9 cellular contexts compared by ENCODE assay signal in the genomic region with DNA sequence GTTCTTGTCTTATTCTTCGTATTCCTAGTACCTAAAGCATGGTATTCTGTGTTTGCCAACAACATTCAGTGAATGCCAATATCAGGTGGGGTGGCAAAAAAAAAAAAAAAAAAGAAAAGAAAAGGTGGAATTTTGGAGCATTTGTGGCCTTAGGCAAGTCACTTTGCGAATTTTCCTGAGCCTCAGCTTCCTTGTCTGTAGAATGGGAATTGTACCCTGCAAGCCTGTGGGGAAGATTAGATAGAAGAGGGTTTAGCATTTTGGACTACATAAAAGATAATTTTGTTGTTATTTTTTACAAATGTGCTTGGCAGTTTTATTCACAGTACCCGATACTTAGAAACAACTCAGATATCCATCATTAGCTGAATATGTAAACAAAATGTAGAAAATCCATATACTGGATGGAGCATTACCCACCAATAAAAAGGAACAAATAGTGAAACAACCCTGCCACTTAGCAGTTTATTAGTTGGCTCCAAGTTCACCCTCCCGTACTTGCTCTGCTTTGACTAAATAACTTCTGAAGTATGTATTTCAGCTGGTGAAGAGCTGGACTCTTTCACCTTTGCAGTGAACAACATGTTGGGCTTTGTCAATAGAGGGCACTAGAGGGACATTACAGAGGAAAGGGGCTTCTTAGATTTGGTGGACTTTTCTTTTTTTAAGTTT. TPM values are rescaled to one million over a fixed set of nuclear protein-coding genes. Genes with fewer than 3 reads are reported as not detected.
DNase-seq lines count a peak whose midpoint lies in the region; ATAC-seq, FAIRE-seq and TF ChIP-seq lines count a peak whose summit lies in the region.
"Had no signal": no experiment of that assay in that cellular context is flagged by ENCODE, and none has a peak within 500 bp of the region (broad histone marks: within the 10 kb centered on the region; RNA-seq: fewer than 3 reads in every experiment).

No MANE protein-coding gene starts in this region.

- peaks cover 2% of the 10 kb centered on the region for H3K27me3 Mint-ChIP-seq in endothelial cell (ENCODE audit: unreplicated experiment)
- H3K27me3 Mint-ChIP-seq in natural killer cell treated with Interleukin-12 subunit alpha and Interleukin-12 subunit beta and Interleukin-15 and Interleukin-18, amount 100 ng/mL, for 72 hours: no peaks in the 10 kb centered on the region

- H3K4me3 Mint-ChIP-seq in endothelial cell (ENCODE audit: unreplicated experiment): no peak overlapping the region
- no peak overlapping the region for H3K4me3 Mint-ChIP-seq in natural killer cell treated with Interleukin-12 subunit alpha and Interleukin-12 subunit beta and Interleukin-15 and Interleukin-18, amount 100 ng/mL, for 72 hours

- no peak overlapping the region for H3K27ac Mint-ChIP-seq in endothelial cell (ENCODE audit: unreplicated experiment)
- peak overlapping the region; percentile 43 to 67 for H3K27ac Mint-ChIP-seq in natural killer cell treated with Interleukin-12 subunit alpha and Interleukin-12 subunit beta and Interleukin-15 and Interleukin-18, amount 100 ng/mL, for 72 hours

- H3K9me3 Mint-ChIP-seq in endothelial cell (ENCODE audit: unreplicated experiment): no peaks in the 10 kb centered on the region
- no peaks in the 10 kb centered on the region for H3K9me3 Mint-ChIP-seq in natural killer cell treated with Interleukin-12 subunit alpha and Interleukin-12 subunit beta and Interleukin-15 and Interleukin-18, amount 100 ng/mL, for 72 hours

- no peaks in the 10 kb centered on the region for H3K9me3 ChIP-seq in BE2C

- no peaks in the 10 kb centered on the region for H3K27me3 ChIP-seq in BE2C

- ATAC-seq in natural killer cell treated with Interleukin-12 subunit alpha and Interleukin-12 subunit beta and Interleukin-15 and Interleukin-18, amount 100 ng/mL, for 72 hours: no peak

- no peak overlapping the region for H3K4me3 ChIP-seq in BE2C (ENCODE audit: low read depth, low read length)
- H3K4me3 ChIP-seq in lower leg skin (ENCODE audit: low read depth, poor library complexity, severe bottlenecking): no peak overlapping the region
- H3K4me3 ChIP-seq: lung had no signal

- H3K36me3 Mint-ChIP-seq in endothelial cell (ENCODE audit: low read depth, unreplicated experiment): peaks cover 6% of the 10 kb centered on the region
- no peaks in the 10 kb centered on the region for H3K36me3 Mint-ChIP-seq in natural killer cell treated with Interleukin-12 subunit alpha and Interleukin-12 subunit beta and Interleukin-15 and Interleukin-18, amount 100 ng/mL, for 72 hours

- intact Hi-C loops in lower leg skin (cut with DNase I; ENCODE audit: low total_unique reads): no loop called here

- WGBS in lower leg skin, 2 donors: 74 to 80% methylated on average over 4 of the region's 4 CpGs

- H3K36me3 ChIP-seq in BE2C: peaks cover 20% of the 10 kb centered on the region

- peaks cover 47% of the 10 kb centered on the region for H3K4me1 Mint-ChIP-seq in endothelial cell (ENCODE audit: unreplicated experiment)
- peaks cover 46 to 58% of the 10 kb centered on the region in 2 donors for H3K4me1 Mint-ChIP-seq in natural killer cell treated with Interleukin-12 subunit alpha and Interleukin-12 subunit beta and Interleukin-15 and Interleukin-18, amount 100 ng/mL, for 72 hours (ENCODE audit: low read depth in 2 of 2)

- FAIRE-seq in GM18507 (lab: Jason Lieb, UNC): peak; percentile 38

- no peaks in the 10 kb centered on the region; the same call in 1 of the 2 replicates for H3K4me1 ChIP-seq in BE2C

- TF ChIP-seq CTCF in BE2C (IDR thresholded peaks at IDR 0.05; ENCODE audit: low read depth, low read length) (peak; percentile 86), endothelial cell (IDR thresholded peaks at IDR 0.05; ENCODE audit: unreplicated experiment) (no peak), lower leg skin (IDR thresholded peaks at IDR 0.05) (no peak)

- DNase-seq in BE2C (peak; percentile 30), GM18507 (ENCODE audit: extremely low spot score, insufficient read length, low read depth) (no peak), RKO (ENCODE audit: low spot score) (peak; percentile 32), endothelial cell (ENCODE audit: low spot score) (peak; percentile 18), lower leg skin (ENCODE audit: low spot score in 2 of 2) (no peak), OCI-M2 (lab: John Stamatoyannopoulos, UW; ENCODE audit: unreplicated experiment) (no peak)
- DNase-seq in natural killer cell treated with Interleukin-12 subunit alpha and Interleukin-12 subunit beta and Interleukin-15 and Interleukin-18, amount 100 ng/mL, for 72 hours (ENCODE audit: low spot score): no peak
- DNase-seq in activated CD8-positive, alpha-beta memory T cell treated with anti-CD3 and anti-CD28 coated beads, Interleukin-2, amount 50 U/mL, for 48 hours: no peak

- no peak for TF ChIP-seq POLR2A in lower leg skin (IDR thresholded peaks at IDR 0.05)

RNA-seq across cellular contexts. Expression of a gene that starts 13.6 kb away (rescaled TPM):
- polyA plus RNA-seq in BE2C (2012; ENCODE audit: insufficient read depth, insufficient read length, low read depth): 104 TPM
- total RNA-seq in endothelial cell (ENCODE audit: unreplicated experiment) (214 TPM), lower leg skin (10 to 100 TPM; 80.0 to 99.8 (median 85.0) TPM)
- 100 to 1,000 TPM; 176 to 190 TPM for total RNA-seq in natural killer cell treated with Interleukin-12 subunit alpha and Interleukin-12 subunit beta and Interleukin-15 and Interleukin-18, amount 100 ng/mL, for 72 hours

Comparison
In these comparisons a context has a peak if more than half of its experiments do, and no peak if none do; other contexts are left out.
1. DNase-seq: peak in BE2C (single experiment), RKO (single experiment) and endothelial cell (single experiment); none in GM18507 (single experiment), natural killer cell treated with Interleukin-12 subunit alpha and Interleukin-12 subunit beta and Interleukin-15 and Interleukin-18, amount 100 ng/mL, for 72 hours (single experiment), lower leg skin (0 of 2), activated CD8-positive, alpha-beta memory T cell treated with anti-CD3 and anti-CD28 coated beads, Interleukin-2, amount 50 U/mL, for 48 hours (single experiment) and OCI-M2 (single experiment).